8 cellular contexts compared by ENCODE assay signal in the genomic region with DNA sequence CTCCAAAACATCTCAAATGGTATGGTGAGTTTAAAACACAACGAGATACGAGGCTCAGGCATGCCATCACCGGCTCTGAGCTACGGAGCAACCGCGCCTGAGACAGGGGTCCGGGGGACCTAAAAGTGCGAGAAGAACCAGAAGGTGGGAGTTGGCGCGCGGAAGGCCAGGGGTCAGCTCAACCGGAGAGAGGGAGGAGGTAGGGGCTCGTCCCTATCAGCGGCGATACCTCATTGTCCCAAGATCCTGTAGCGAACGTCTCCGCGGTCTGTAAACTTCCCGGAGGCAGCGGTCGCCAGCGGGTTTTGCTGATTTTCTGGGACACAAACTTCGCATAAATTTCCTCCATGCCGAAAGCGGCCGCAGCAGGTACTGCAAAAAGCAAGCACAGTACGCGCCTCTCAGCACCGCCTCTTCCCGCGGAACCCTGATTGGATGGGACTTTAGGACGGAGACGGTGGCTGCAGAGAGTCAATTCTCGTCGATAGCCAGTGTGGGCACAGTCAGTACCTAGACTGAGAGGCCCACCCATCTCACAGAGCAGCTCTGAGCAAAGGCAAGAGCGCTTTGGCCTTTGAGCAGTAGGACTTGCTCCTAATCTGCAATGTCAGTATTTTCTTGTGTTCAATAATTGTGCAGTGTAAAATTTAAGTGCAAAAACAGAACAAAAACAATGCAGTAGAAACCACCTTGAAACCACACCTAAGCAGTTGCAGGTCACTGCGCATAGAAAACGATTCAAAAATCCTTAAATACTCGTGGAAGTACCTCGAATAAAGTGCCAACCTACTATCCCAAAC. TPM values are rescaled to one million over a fixed set of nuclear protein-coding genes. Genes with fewer than 3 reads are reported as not detected.
A peak's percentile ranks its signal among the peaks of the same experiment; 100 is the strongest.
DNase-seq lines count a peak whose midpoint lies in the region; ATAC-seq and TF ChIP-seq lines count a peak whose summit lies in the region.

A gene with protein sequence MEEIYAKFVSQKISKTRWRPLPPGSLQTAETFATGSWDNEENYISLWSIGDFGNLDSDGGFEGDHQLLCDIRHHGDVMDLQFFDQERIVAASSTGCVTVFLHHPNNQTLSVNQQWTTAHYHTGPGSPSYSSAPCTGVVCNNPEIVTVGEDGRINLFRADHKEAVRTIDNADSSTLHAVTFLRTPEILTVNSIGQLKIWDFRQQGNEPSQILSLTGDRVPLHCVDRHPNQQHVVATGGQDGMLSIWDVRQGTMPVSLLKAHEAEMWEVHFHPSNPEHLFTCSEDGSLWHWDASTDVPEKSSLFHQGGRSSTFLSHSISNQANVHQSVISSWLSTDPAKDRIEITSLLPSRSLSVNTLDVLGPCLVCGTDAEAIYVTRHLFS (minus strand): TSS at position 383 of the 800 bp plus-strand sequence. CDS start 34 bp downstream, at position 349.

- no peaks in the 10 kb centered on the region for H3K27me3 Mint-ChIP-seq in neural crest cell (ENCODE audit: low read depth)

- peak within 1 kb of the TSS; percentile 97 for H3K4me3 ChIP-seq in GM23248
- H3K4me3 ChIP-seq in RWPE2 (ENCODE audit: severe bottlenecking), result peak within 1 kb of the TSS; percentile 55
- H3K4me3 ChIP-seq in stomach smooth muscle (ENCODE audit: low read length in 2 of 2), result peak within 1 kb of the TSS; percentile 95 to 99

- H3K36me3 ChIP-seq in GM23248 (ENCODE audit: low read depth), result 0 out of 2 replicates have a peak, but pooled peaks cover 10% of the 10 kb centered on the region
- peaks cover 34% of the 10 kb centered on the region for H3K36me3 ChIP-seq in RWPE2 (ENCODE audit: low read depth)
- H3K36me3 ChIP-seq in stomach smooth muscle (ENCODE audit: control insufficient read depth in 2 of 2, insufficient read depth in 2 of 2, low read length in 2 of 2), result peaks cover 7% of the 10 kb centered on the region in 2 donors

- H3F3A ChIP-seq in GM23248 (ENCODE audit: insufficient read depth), result peaks cover 13% of the 10 kb centered on the region; the same call in 1 of the 2 replicates

- peak; percentile 72 for ATAC-seq in RWPE2 (ENCODE audit: low read depth)

- in situ Hi-C loops in GM23248 (cut with MboI), result no loop called here

- no peaks in the 10 kb centered on the region for H3K9me3 Mint-ChIP-seq in neural crest cell

- peaks cover 53% of the 10 kb centered on the region for H3K79me2 ChIP-seq in GM23248 (ENCODE audit: insufficient read depth)

- DNase-seq in EL, result peak; percentile 95
- peak; percentile 95 for DNase-seq in GM23248
- DNase-seq in RWPE2 (ENCODE audit: low spot score), result peak; percentile 91
- peak; percentile 85 for DNase-seq in activated T-helper 9 cell treated with anti-CD3 and anti-CD28 coated beads, Interleukin-2, amount 50 U/mL, for 16 hours (ENCODE audit: low read depth)
- peak; percentile 87 for DNase-seq in fibroblast of the conjunctiva (ENCODE audit: low read depth)
- peak; percentile 91 for DNase-seq in neural crest cell (ENCODE audit: low read depth, low spot score)

- peak within 1 kb of the TSS; percentile 97 for H3K27ac Mint-ChIP-seq in neural crest cell (ENCODE audit: unreplicated experiment)

- H3K36me3 Mint-ChIP-seq in neural crest cell (ENCODE audit: low read depth), result no peaks in the 10 kb centered on the region

- H3K9me3 ChIP-seq in GM23248 (ENCODE audit: low read depth) (no peaks in the 10 kb centered on the region), RWPE2 (ENCODE audit: severe bottlenecking) (no peaks in the 10 kb centered on the region), stomach smooth muscle (ENCODE audit: control insufficient read depth in 2 of 2, low read length in 2 of 2) (no peaks in the 10 kb centered on the region)

- H3K27ac ChIP-seq in GM23248, result peak within 1 kb of the TSS; percentile 46
- H3K27ac ChIP-seq in RWPE2 (ENCODE audit: poor library complexity, severe bottlenecking), result peak within 1 kb of the TSS; percentile 40
- H3K27ac ChIP-seq in stomach smooth muscle (ENCODE audit: low read length), result peak within 1 kb of the TSS; percentile 67

- H3K9ac ChIP-seq in GM23248 (peak within 1 kb of the TSS; percentile 90), stomach smooth muscle (ENCODE audit: low read length in 2 of 2) (peak within 1 kb of the TSS; percentile 94 to 97)

- H2AFZ ChIP-seq in GM23248, result peak within 1 kb of the TSS; percentile 96

- TF ChIP-seq CTCF in LNCAP (IDR thresholded peaks at IDR 0.05) (peak; percentile 45), RWPE2 (IDR thresholded peaks at IDR 0.05; ENCODE audit: poor library complexity, severe bottlenecking) (peak; percentile 49), neural crest cell (conservative IDR thresholded peaks at IDR 0.05) (peak; percentile 71)

- H3K4me1 Mint-ChIP-seq in neural crest cell, result peaks cover 34% of the 10 kb centered on the region

- 4% methylated on average over 38 to 41 of the region's 41 CpGs for WGBS in GM23248 (ENCODE audit: low coverage in 1 of 2, low lambda C conversion rate in 2 of 2, missing lambda C conversion rate in 2 of 2), 2 experiments

- H3K27me3 ChIP-seq in GM23248 (replicated peaks; ENCODE audit: insufficient read depth) (no peaks in the 10 kb centered on the region), RWPE2 (ENCODE audit: insufficient read depth, poor library complexity, severe bottlenecking) (no peaks in the 10 kb centered on the region), stomach smooth muscle (ENCODE audit: control insufficient read depth in 1 of 2, insufficient read depth in 2 of 2, low read length in 2 of 2) (no peaks in the 10 kb centered on the region)

- H3K4me1 ChIP-seq in GM23248 (ENCODE audit: insufficient read depth) (peaks cover 20% of the 10 kb centered on the region; the same call in 1 of the 2 replicates), RWPE2 (ENCODE audit: insufficient read depth, poor library complexity, severe bottlenecking) (no peaks in the 10 kb centered on the region), stomach smooth muscle (ENCODE audit: control insufficient read depth, insufficient read depth, low read length) (peaks cover 22% of the 10 kb centered on the region)

- peak within 1 kb of the TSS; percentile 97 for H3K4me3 Mint-ChIP-seq in neural crest cell

- H3K9me2 ChIP-seq in GM23248 (ENCODE audit: insufficient read depth), result no peaks in the 10 kb centered on the region

- peak within 1 kb of the TSS; percentile 90 for H3K4me2 ChIP-seq in GM23248 (ENCODE audit: unreplicated experiment)

- H4K20me1 ChIP-seq in GM23248 (ENCODE audit: insufficient read depth), result no peaks in the 10 kb centered on the region

RNA-seq across cellular contexts. Expression of the gene that starts here (rescaled TPM):
- total RNA-seq in GM23248 (2014; rRNA removed; shearing (Covaris generic)), result 35.8 and 58.0 TPM in 2 replicates
- 16.1 and 16.4 TPM in 2 replicates for polyA plus RNA-seq in GM23248 (2016; fragmentation: Nextera tagmentation; extraction: Ambion mirVana)
- total RNA-seq in neural crest cell, result 67.2 and 73.3 TPM in 2 replicates

Comparison
In these comparisons a context has a peak if more than half of its experiments do, and no peak if none do; other contexts are left out.
1. Peak in every context shown above with its lines: DNase-seq, ATAC-seq, H3K4me3 ChIP-seq and H3K27ac ChIP-seq.